In genomic region chr6:7042056-7042653, GRCh38 we compare ENCODE assay signal across 9 cellular contexts.
DNase-seq lines count a peak whose midpoint lies in the region; ATAC-seq, FAIRE-seq and TF ChIP-seq lines count a peak whose summit lies in the region.
"Had no signal": no experiment of that assay in that cellular context is flagged by ENCODE, and none has a peak within 500 bp of the region (broad histone marks: within the 10 kb centered on the region; RNA-seq: fewer than 3 reads in every experiment).

No MANE protein-coding gene starts in this region.

- no peak overlapping the region for H3K9ac ChIP-seq in GM12878 (ENCODE audit: control insufficient read depth, insufficient read depth, low read length)

- intact Hi-C loops in A673 (cut with micrococcal nuclease; ENCODE audit: unreplicated experiment) (no loop called here), GM12878 (cut with micrococcal nuclease; ENCODE audit: unreplicated experiment) (no loop called here), lower lobe of right lung (cut with DNase I) (no loop called here)

- DNase-seq in A673 (ENCODE audit: low spot score) (no peak), Kasumi-1 (lab: John Stamatoyannopoulos, UW) (peak; percentile 61 to 66), GM12878 (ENCODE audit: low read depth, low spot score) (no peak), lower lobe of right lung (peak; percentile 53), SJCRH30 (no peak), NCI-H2171 treated with DMSO at 0.1 percent for 48 hours (lab: John Stamatoyannopoulos, UW) (no peak), putamen (ENCODE audit: low spot score) (no peak)
- DNase-seq: NCI-H226 had no signal

- WGBS in GM12878 (ENCODE audit: insufficient coverage, insufficient replicate concordance, low lambda C conversion rate, missing lambda C conversion rate): 58% methylated on average over 12 of the region's 12 CpGs

- H3K9me3 ChIP-seq in A673 (ENCODE audit: low read depth, low read length, poor library complexity, severe bottlenecking): no peaks in the 10 kb centered on the region
- no peaks in the 10 kb centered on the region for H3K9me3 ChIP-seq in GM12878 (replicated peaks; ENCODE audit: control insufficient read depth, insufficient read depth, low read length)
- H3K9me3 ChIP-seq in lower lobe of right lung: no peaks in the 10 kb centered on the region
- H3K9me3 ChIP-seq in SJCRH30 (replicated peaks): no peaks in the 10 kb centered on the region

- RAD21 ChIA-PET in GM12878 (lab: Charles Lee; ENCODE audit: unreplicated experiment): no interaction called here

- in situ Hi-C loops in GM12878 (cut with MboI): no loop called here

- H3K27ac ChIP-seq in A673 (ENCODE audit: low read depth, low read length, poor library complexity, severe bottlenecking) (peak overlapping the region; percentile 26), GM12878 (ENCODE audit: control insufficient read depth, insufficient read depth) (no peak overlapping the region), lower lobe of right lung (peak overlapping the region; percentile 13), SJCRH30 (no peak overlapping the region)

- no peak overlapping the region for H3K4me2 ChIP-seq in GM12878 (ENCODE audit: control insufficient read depth, insufficient read depth)

- no peak for TF ChIP-seq EP300 in GM12878 (IDR thresholded peaks at IDR 0.05; ENCODE audit: borderline replicate concordance in 1 of 2, control insufficient read depth in 1 of 2, low read depth in 2 of 2, low read length in 2 of 2)

- BruUV-seq in A673 (replicated peaks; lab: Mats Ljungman, UMichigan) (no TSS peak), GM12878 (replicated peaks; lab: Mats Ljungman, UMichigan) (no TSS peak)

- no peak for FAIRE-seq in GM12878 (lab: Jason Lieb, UNC)

- SMC1A ChIA-PET in GM12878 (lab: Charles Lee; ENCODE audit: uncharacterized antibody, unreplicated experiment): no interaction called here

- H3K4me3 ChIP-seq in A673 (ENCODE audit: low read depth, low read length, poor library complexity, severe bottlenecking) (no peak overlapping the region), GM12878 (no peak overlapping the region), lower lobe of right lung (no peak overlapping the region), SJCRH30 (no peak overlapping the region)

- ATAC-seq in GM12878 (no peak), lower lobe of right lung (peak; percentile 39 to 66), GM18498 (IDR thresholded peaks at IDR 0.05; ENCODE audit: unreplicated experiment) (no peak)

- POLR2A ChIA-PET in A673 (lab: Charles Lee; ENCODE audit: low non-redundant PET): no interaction called here
- POLR2A ChIA-PET in GM12878 (lab: Charles Lee): no interaction called here

- no peak for TF ChIP-seq RAD21 in GM12878 (IDR thresholded peaks at IDR 0.05; ENCODE audit: insufficient read depth, low read depth, low read length)

- H3K4me1 ChIP-seq in A673 (ENCODE audit: insufficient read depth, low read length, poor library complexity, severe bottlenecking): peaks cover 19% of the 10 kb centered on the region
- no peaks in the 10 kb centered on the region for H3K4me1 ChIP-seq in GM12878 (ENCODE audit: control insufficient read depth, insufficient read depth, low read length)
- H3K4me1 ChIP-seq in lower lobe of right lung: peaks cover 10% of the 10 kb centered on the region
- peaks cover 3% of the 10 kb centered on the region; the same call in 1 of the 2 replicates for H3K4me1 ChIP-seq in SJCRH30

- H3K36me3 ChIP-seq in A673 (ENCODE audit: insufficient read depth, low read length, poor library complexity, severe bottlenecking): no peaks in the 10 kb centered on the region
- no peaks in the 10 kb centered on the region for H3K36me3 ChIP-seq in GM12878 (ENCODE audit: control insufficient read depth in 2 of 2, insufficient read depth in 2 of 2, low read length in 1 of 2)
- no peaks in the 10 kb centered on the region for H3K36me3 ChIP-seq in lower lobe of right lung
- no peaks in the 10 kb centered on the region for H3K36me3 ChIP-seq in SJCRH30

- TF ChIP-seq CTCF in A673 (conservative IDR thresholded peaks at IDR 0.05; ENCODE audit: low read depth, low read length) (no peak), GM12878 (IDR thresholded peaks at IDR 0.05 in 2 of 3, conservative IDR thresholded peaks at IDR 0.05 in 1 of 3; ENCODE audit: control insufficient read depth in 2 of 3, extremely low read depth in 1 of 3, insufficient read depth in 1 of 3, low read depth in 3 of 3, low read length in 3 of 3) (no peak), lower lobe of right lung (IDR thresholded peaks at IDR 0.05) (no peak)

- H2AFZ ChIP-seq in GM12878 (ENCODE audit: control insufficient read depth, low read depth, low read length): peak overlapping the region; percentile 74

- no peak for TF ChIP-seq POLR2A in GM12878 (IDR thresholded peaks at IDR 0.05; ENCODE audit: low read depth, low read length)

- no peaks in the 10 kb centered on the region for H4K20me1 ChIP-seq in GM12878 (ENCODE audit: control insufficient read depth, insufficient read depth)

- no peaks in the 10 kb centered on the region for H3K79me2 ChIP-seq in GM12878 (ENCODE audit: control insufficient read depth, insufficient read depth, low read length)

- H3K27me3 ChIP-seq in A673 (replicated peaks; ENCODE audit: insufficient read depth, low read depth, low read length, poor library complexity): no peaks in the 10 kb centered on the region
- H3K27me3 ChIP-seq in GM12878 (replicated peaks in 1 of 2; ENCODE audit: control insufficient read depth in 2 of 2, insufficient read depth in 2 of 2, low read length in 1 of 2): no peaks in the 10 kb centered on the region; a peak in 1 of 4 replicates
- no peaks in the 10 kb centered on the region for H3K27me3 ChIP-seq in lower lobe of right lung (ENCODE audit: low read depth)
- H3K27me3 ChIP-seq in SJCRH30: no peaks in the 10 kb centered on the region

- CTCF ChIA-PET in A673 (lab: Charles Lee): no interaction called here
- CTCF ChIA-PET in GM12878 (lab: Yijun Ruan, JAX): no interaction called here

TF ChIP-seq in GM12878, 131 proteins besides CTCF, POLR2A, EP300 and RAD21 (continues in another document):
- TF ChIP-seq ZNF687 (IDR thresholded peaks at IDR 0.05): no peak
- TF ChIP-seq STAT1 (conservative IDR thresholded peaks at IDR 0.05): no peak
- TF ChIP-seq ZBTB40 (IDR thresholded peaks at IDR 0.05; ENCODE audit: borderline replicate concordance): no peak

Comparison
In these comparisons a context has a peak if more than half of its experiments do, and no peak if none do; other contexts are left out.
1. DNase-seq: peak in Kasumi-1 (2 of 2) and lower lobe of right lung (single experiment); none in A673 (single experiment), GM12878 (single experiment), SJCRH30 (0 of 2), NCI-H2171 treated with DMSO at 0.1 percent for 48 hours (single experiment) and putamen (single experiment).
2. H3K27ac ChIP-seq: peak in A673 (single experiment) and lower lobe of right lung (single experiment); none in GM12878 (single experiment) and SJCRH30 (single experiment).
3. ATAC-seq: peak in lower lobe of right lung (2 of 2); none in GM12878 (single experiment) and GM18498 (single experiment).